In genomic region chr19:2500861-2501260, GRCh38 we compare ENCODE assay signal across 1 cellular context.
TF ChIP-seq lines count a peak whose summit lies in the region.

No MANE protein-coding gene starts in this region.

TF ChIP-seq in HCT116, 20 proteins besides CTCF, POLR2A, EP300 and RAD21 (continued from another document):
- TF ChIP-seq SIN3A (IDR thresholded peaks at IDR 0.05; ENCODE audit: low read depth) (no peak), CBX3 (IDR thresholded peaks at IDR 0.05; ENCODE audit: low read depth) (no peak), FOSL1 (IDR thresholded peaks at IDR 0.05; ENCODE audit: low read depth) (no peak), EZH2 (IDR thresholded peaks at IDR 0.05) (no peak), MAX (IDR thresholded peaks at IDR 0.05) (no peak), YY1 (IDR thresholded peaks at IDR 0.05; ENCODE audit: extremely low read depth, insufficient replicate concordance, low read depth, low read length) (no peak), ELF1 (IDR thresholded peaks at IDR 0.05; ENCODE audit: borderline replicate concordance, low read depth) (no peak), ZNF274 (IDR thresholded peaks at IDR 0.05; ENCODE audit: low read depth, low read length) (no peak), SRF (IDR thresholded peaks at IDR 0.05; ENCODE audit: low read depth) (no peak), EZH2phosphoT487 (IDR thresholded peaks at IDR 0.05; ENCODE audit: borderline replicate concordance) (no peak), ZFX (IDR thresholded peaks at IDR 0.05) (no peak)
